In genomic region chr20:34514897-34515483, GRCh38 we compare ENCODE assay signal across 8 cellular contexts. TPM values are rescaled to one million over a fixed set of nuclear protein-coding genes. Genes with fewer than 3 reads are reported as not detected.
A peak's percentile ranks its signal among the peaks of the same experiment; 100 is the strongest.
DNase-seq lines count a peak whose midpoint lies in the region; ATAC-seq and TF ChIP-seq lines count a peak whose summit lies in the region.

No MANE protein-coding gene starts in this region.

- H3K27ac ChIP-seq in layer of hippocampus (ENCODE audit: low read depth, low read length) (peak overlapping the region; percentile 97), thoracic aorta (peak overlapping the region; percentile 86 to 96)

- H3K4me3 ChIP-seq in adipocyte (ENCODE audit: low read length) (peak overlapping the region; percentile 90), thoracic aorta (peak overlapping the region; percentile 79)

- peak overlapping the region; percentile 93 for H3K9ac ChIP-seq in adipocyte (ENCODE audit: low read length)

- H3K27ac Mint-ChIP-seq in activated CD4-positive, alpha-beta T cell treated with anti-CD3 and anti-CD28 coated beads, Interleukin-2, amount 10 ng/mL, durations not matched to agents 24 days and 14 days = peak overlapping the region; percentile 98

- H3K9me3 ChIP-seq in adipocyte (ENCODE audit: control insufficient read depth, low read length) (no peaks in the 10 kb centered on the region), thoracic aorta (no peaks in the 10 kb centered on the region)

- H3K4me3 Mint-ChIP-seq in activated CD4-positive, alpha-beta T cell treated with anti-CD3 and anti-CD28 coated beads, Interleukin-2, amount 10 ng/mL, durations not matched to agents 24 days and 14 days = peak overlapping the region; percentile 92

- no peak for ATAC-seq in thoracic aorta (ENCODE audit: insufficient number of reproducible peaks, low FRiP score, low read depth)

- no peak for DNase-seq in activated CD4-positive, alpha-beta T cell treated with anti-CD3 and anti-CD28 coated beads, Interleukin-2, amount 10 ng/mL, durations not matched to agents 24 days and 14 days
- no peak for DNase-seq in activated CD4-positive, alpha-beta T cell treated with anti-CD3 and anti-CD28 coated beads for 4 hours
- DNase-seq in adipocyte (ENCODE audit: low read depth) (no peak), thoracic aorta (ENCODE audit: low spot score) (no peak), posterior cingulate gyrus (no peak), EL (no peak), HCEC 1CT (no peak)

- intact Hi-C loops in activated CD4-positive, alpha-beta T cell treated with anti-CD3 and anti-CD28 coated beads, Interleukin-2, amount 10 ng/mL, durations not matched to agents 24 days and 14 days (cut with micrococcal nuclease) = loop anchor here (1.0 to 5.0 kb wide), 2 partner anchors 153 to 203 kb away; partner anchors contain the start of gene ITCH
- intact Hi-C loops in posterior cingulate gyrus (cut with DNase I) = loop anchor here (5.0 kb wide), 1 partner anchor 148 kb away; no protein-coding TSS in a partner anchor

- H3K4me1 Mint-ChIP-seq in activated CD4-positive, alpha-beta T cell treated with anti-CD3 and anti-CD28 coated beads, Interleukin-2, amount 10 ng/mL, durations not matched to agents 24 days and 14 days = peaks cover 24% of the 10 kb centered on the region

- H3K36me3 ChIP-seq in adipocyte (ENCODE audit: control insufficient read depth, insufficient read depth, low read length, severe bottlenecking) (peaks cover 29% of the 10 kb centered on the region), thoracic aorta (no peaks in the 10 kb centered on the region)

- H3K36me3 Mint-ChIP-seq in activated CD4-positive, alpha-beta T cell treated with anti-CD3 and anti-CD28 coated beads, Interleukin-2, amount 10 ng/mL, durations not matched to agents 24 days and 14 days (ENCODE audit: low read depth) = peaks cover 12% of the 10 kb centered on the region

- no peaks in the 10 kb centered on the region for H3K27me3 Mint-ChIP-seq in activated CD4-positive, alpha-beta T cell treated with anti-CD3 and anti-CD28 coated beads, Interleukin-2, amount 10 ng/mL, durations not matched to agents 24 days and 14 days

- H3K9me3 Mint-ChIP-seq in activated CD4-positive, alpha-beta T cell treated with anti-CD3 and anti-CD28 coated beads, Interleukin-2, amount 10 ng/mL, durations not matched to agents 24 days and 14 days = no peaks in the 10 kb centered on the region

- H3K4me1 ChIP-seq in adipocyte (ENCODE audit: control insufficient read depth, insufficient read depth, low read length) (peaks cover 27% of the 10 kb centered on the region), thoracic aorta (ENCODE audit: control insufficient read depth in 1 of 2, low read depth in 2 of 2) (peaks cover 3 to 31% of the 10 kb centered on the region in 2 donors)

- no peaks in the 10 kb centered on the region for H3K27me3 ChIP-seq in adipocyte (replicated peaks; ENCODE audit: control insufficient read depth, insufficient read depth, low read length)
- no peaks in the 10 kb centered on the region for H3K27me3 ChIP-seq in layer of hippocampus (ENCODE audit: control insufficient read depth, insufficient read depth, low read length)
- H3K27me3 ChIP-seq in thoracic aorta (replicated peaks; ENCODE audit: insufficient read depth) = no peaks in the 10 kb centered on the region

- TF ChIP-seq CTCF in thoracic aorta (IDR thresholded peaks at IDR 0.05) = no peak

RNA-seq across cellular contexts. Expression of gene DYNLRB1, which starts 1.2 kb away (rescaled TPM):
- 96.5 and 98.9 TPM in 2 replicates for total RNA-seq in activated CD4-positive, alpha-beta T cell treated with anti-CD3 and anti-CD28 coated beads, Interleukin-2, amount 10 ng/mL, durations not matched to agents 24 days and 14 days
- 100 to 1,000 TPM; 115 to 138 TPM for total RNA-seq in thoracic aorta

RNA-seq across cellular contexts. Expression of gene MAP1LC3A, which starts 43.5 kb away (rescaled TPM):
- total RNA-seq in activated CD4-positive, alpha-beta T cell treated with anti-CD3 and anti-CD28 coated beads, Interleukin-2, amount 10 ng/mL, durations not matched to agents 24 days and 14 days = 3.1 and 3.6 TPM in 2 replicates
- 10 to 100 TPM; 39.2 to 79.6 TPM for total RNA-seq in thoracic aorta
